In the genomic region with DNA sequence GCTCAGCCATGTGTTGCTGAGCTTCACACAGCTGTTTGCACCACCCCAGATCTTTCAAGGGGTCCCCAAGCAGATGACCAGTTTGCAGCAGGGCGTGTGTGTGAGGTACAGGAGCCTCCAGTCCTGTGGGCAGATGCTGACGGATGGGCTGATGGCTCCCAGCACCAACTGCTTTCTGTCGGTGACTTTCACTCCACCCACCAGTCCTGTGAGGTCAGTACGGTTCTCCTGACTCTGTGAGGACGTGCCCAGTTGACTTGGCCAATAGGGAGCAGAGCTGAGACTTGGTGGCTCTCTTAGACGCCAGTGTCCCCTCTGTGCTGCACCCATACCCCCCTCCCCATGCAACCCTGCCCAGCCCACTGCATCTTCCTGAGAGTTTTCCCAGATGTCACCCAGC, we compare ENCODE assay signal across 12 cellular contexts. TPM values are rescaled to one million over a fixed set of nuclear protein-coding genes. Genes with fewer than 3 reads are reported as not detected.
DNase-seq lines count a peak whose midpoint lies in the region; ATAC-seq and TF ChIP-seq lines count a peak whose summit lies in the region.
"Had no signal": no experiment of that assay in that cellular context is flagged by ENCODE, and none has a peak within 500 bp of the region (broad histone marks: within the 10 kb centered on the region; RNA-seq: fewer than 3 reads in every experiment).

No MANE protein-coding gene starts in this region.

- 41% methylated on average over 6 of the region's 6 CpGs for WGBS in esophagus muscularis mucosa

- no peak for TF ChIP-seq EP300 in esophagus muscularis mucosa (IDR thresholded peaks at IDR 0.05)

- no peaks in the 10 kb centered on the region for H3K4me1 ChIP-seq in Karpas-422 (ENCODE audit: low read length)
- peaks cover 41 to 76% (median 75%) of the 10 kb centered on the region in 4 donors for H3K4me1 ChIP-seq in esophagus muscularis mucosa
- peaks cover 0 to 69% (median 33%) of the 10 kb centered on the region in 4 donors for H3K4me1 ChIP-seq in tibial artery

- H3K9me3 Mint-ChIP-seq in mesothelial cell of epicardium: no peaks in the 10 kb centered on the region
- H3K9me3 Mint-ChIP-seq in effector memory CD8-positive, alpha-beta T cell: peaks cover 6 to 8% of the 10 kb centered on the region in 2 donors

- H3K27me3 ChIP-seq in Karpas-422 (ENCODE audit: low read length): no peaks in the 10 kb centered on the region
- no peaks in the 10 kb centered on the region for H3K27me3 ChIP-seq in esophagus muscularis mucosa
- H3K27me3 ChIP-seq in tibial artery: no peaks in the 10 kb centered on the region
- H3K27me3 ChIP-seq: neutrophil had no signal

- H2AFZ ChIP-seq in Karpas-422 (ENCODE audit: low read length): no peak overlapping the region

- H3K4me1 Mint-ChIP-seq in mesothelial cell of epicardium: peaks cover 66% of the 10 kb centered on the region
- no peaks in the 10 kb centered on the region for H3K4me1 Mint-ChIP-seq in effector memory CD8-positive, alpha-beta T cell (ENCODE audit: low read depth in 2 of 2)
- H3K4me1 Mint-ChIP-seq: activated CD8-positive, alpha-beta memory T cell treated with anti-CD3 and anti-CD28 coated beads, Interleukin-2, amount 10 ng/mL, durations not matched to agents 7 days and 5 days had no signal

- peak; percentile 23 for DNase-seq in Karpas-422
- no peak for DNase-seq in esophagus muscularis mucosa (ENCODE audit: extremely low spot score)
- DNase-seq in mesothelial cell of epicardium (ENCODE audit: low spot score in 2 of 2, unreplicated experiment in 2 of 2): no peak
- DNase-seq in tibial artery: peak in 1 of 2 donors; percentile 62
- DNase-seq in effector memory CD8-positive, alpha-beta T cell: no peak
- DNase-seq in cerebellar cortex (ENCODE audit: low spot score): no peak
- DNase-seq: activated CD8-positive, alpha-beta memory T cell treated with anti-CD3 and anti-CD28 coated beads, Interleukin-2, amount 10 ng/mL, durations not matched to agents 7 days and 5 days; activated naive CD4-positive, alpha-beta T cell had no signal

- no peaks in the 10 kb centered on the region for H4K20me1 ChIP-seq in Karpas-422 (ENCODE audit: insufficient read depth, low read depth, low read length)

- no peaks in the 10 kb centered on the region for H3K9me2 ChIP-seq in Karpas-422 (replicated peaks; ENCODE audit: insufficient read depth, low read length)

- H3K27ac ChIP-seq in Karpas-422 (ENCODE audit: low read length) (no peak overlapping the region), esophagus muscularis mucosa (replicated peaks in 1 of 4) (peak overlapping the region; percentile 78 to 87 (median 86)), tibial artery (peak overlapping the region; percentile 78 to 87)
- H3K27ac ChIP-seq: neutrophil, SK-N-MC had no signal

- intact Hi-C loops in esophagus muscularis mucosa (cut with DNase I) (loop anchor here (2.0 kb wide), 1 partner anchor 16 kb away; no protein-coding TSS in a partner anchor), tibial artery (cut with DNase I; ENCODE audit: low total_unique reads) (no loop called here)

- H3K4me3 ChIP-seq in Karpas-422 (ENCODE audit: low read length) (no peak overlapping the region), esophagus muscularis mucosa (no peak overlapping the region), tibial artery (no peak overlapping the region)
- H3K4me3 ChIP-seq: SK-N-MC had no signal

- H3K36me3 ChIP-seq in Karpas-422 (ENCODE audit: insufficient read depth, low read length): no peaks in the 10 kb centered on the region
- no peaks in the 10 kb centered on the region for H3K36me3 ChIP-seq in esophagus muscularis mucosa
- no peaks in the 10 kb centered on the region for H3K36me3 ChIP-seq in tibial artery
- H3K36me3 ChIP-seq: neutrophil had no signal

- no peak overlapping the region for H3K4me2 ChIP-seq in Karpas-422 (ENCODE audit: low read depth, low read length, poor library complexity, severe bottlenecking)

- H3K4me3 Mint-ChIP-seq in mesothelial cell of epicardium: peak overlapping the region; percentile 3
- no peak overlapping the region for H3K4me3 Mint-ChIP-seq in effector memory CD8-positive, alpha-beta T cell
- H3K4me3 Mint-ChIP-seq: activated CD8-positive, alpha-beta memory T cell treated with anti-CD3 and anti-CD28 coated beads, Interleukin-2, amount 10 ng/mL, durations not matched to agents 7 days and 5 days had no signal

- no peaks in the 10 kb centered on the region for H3K79me2 ChIP-seq in Karpas-422 (ENCODE audit: low read length)

- no peaks in the 10 kb centered on the region for H3K27me3 Mint-ChIP-seq in mesothelial cell of epicardium (ENCODE audit: low read depth)
- H3K27me3 Mint-ChIP-seq in effector memory CD8-positive, alpha-beta T cell: peaks cover 0 to 17% of the 10 kb centered on the region in 2 donors
- H3K27me3 Mint-ChIP-seq: activated CD8-positive, alpha-beta memory T cell treated with anti-CD3 and anti-CD28 coated beads, Interleukin-2, amount 10 ng/mL, durations not matched to agents 7 days and 5 days had no signal

- H3K9me3 ChIP-seq in Karpas-422 (ENCODE audit: low read length): peaks cover 13% of the 10 kb centered on the region
- no peaks in the 10 kb centered on the region for H3K9me3 ChIP-seq in esophagus muscularis mucosa
- H3K9me3 ChIP-seq in tibial artery: no peaks in the 10 kb centered on the region

- TF ChIP-seq POLR2A in esophagus muscularis mucosa (IDR thresholded peaks at IDR 0.05; ENCODE audit: low read depth): no peak

- H3K27ac Mint-ChIP-seq in mesothelial cell of epicardium: peak overlapping the region; percentile 95
- no peak overlapping the region for H3K27ac Mint-ChIP-seq in effector memory CD8-positive, alpha-beta T cell
- H3K27ac Mint-ChIP-seq: activated CD8-positive, alpha-beta memory T cell treated with anti-CD3 and anti-CD28 coated beads, Interleukin-2, amount 10 ng/mL, durations not matched to agents 7 days and 5 days had no signal

- TF ChIP-seq CTCF in esophagus muscularis mucosa (IDR thresholded peaks at IDR 0.05) (no peak), mesothelial cell of epicardium (IDR thresholded peaks at IDR 0.05; ENCODE audit: unreplicated experiment) (no peak), tibial artery (IDR thresholded peaks at IDR 0.05) (no peak)

- ATAC-seq in effector memory CD8-positive, alpha-beta T cell (replicated peaks): no peak
- no peak for ATAC-seq in HG02884 (IDR thresholded peaks at IDR 0.05; ENCODE audit: unreplicated experiment)
- ATAC-seq in GM18870 (IDR thresholded peaks at IDR 0.05; ENCODE audit: unreplicated experiment): no peak
- ATAC-seq: activated CD8-positive, alpha-beta memory T cell treated with anti-CD3 and anti-CD28 coated beads, Interleukin-2, amount 10 ng/mL, durations not matched to agents 7 days and 5 days had no signal

- peaks cover 12% of the 10 kb centered on the region for H3K36me3 Mint-ChIP-seq in mesothelial cell of epicardium
- no peaks in the 10 kb centered on the region for H3K36me3 Mint-ChIP-seq in effector memory CD8-positive, alpha-beta T cell (ENCODE audit: insufficient read depth)
- H3K36me3 Mint-ChIP-seq: activated CD8-positive, alpha-beta memory T cell treated with anti-CD3 and anti-CD28 coated beads, Interleukin-2, amount 10 ng/mL, durations not matched to agents 7 days and 5 days had no signal

- H3K9ac ChIP-seq in Karpas-422 (ENCODE audit: low read length): no peak overlapping the region

RNA-seq across cellular contexts. Expression of a gene that starts 19.7 kb away (rescaled TPM):
- total RNA-seq in Karpas-422 (2014; rRNA removed; shearing (Covaris generic); ENCODE audit: low replicate concordance): under 0.01 TPM in 1 of 2 replicates, not detected in the other
- total RNA-seq in esophagus muscularis mucosa (10 to 100 TPM; 36.0 to 89.5 (median 56.4) TPM), mesothelial cell of epicardium (549 to 605 TPM (median 596 TPM) in 3 replicates)

Comparison
In these comparisons a context has a peak if more than half of its experiments do, and no peak if none do; other contexts are left out.
1. RNA of a gene that starts 19.7 kb away (total RNA-seq): 549 to 605 TPM in mesothelial cell of epicardium and 36.0 to 89.5 TPM in esophagus muscularis mucosa; under 0.01 TPM in Karpas-422; every median in the first group is over 10 times any median in the second.